Comparison of ENCODE assay signal across 5 cellular contexts in genomic region chr12:116092776-116093175, GRCh38.
"Had no signal": no experiment of that assay in that cellular context is flagged by ENCODE, and none has a peak within 500 bp of the region (broad histone marks: within the 10 kb centered on the region; RNA-seq: fewer than 3 reads in every experiment).

No MANE protein-coding gene starts in this region.

- ATAC-seq: GM23338 had no signal

- DNase-seq: H9, HCEC 1CT, IMR-90 had no signal

- H3K4me3 ChIP-seq: GM23338, K562 had no signal

- H3K27ac Mint-ChIP-seq: GM23338, H9 had no signal

- H3K9me3 Mint-ChIP-seq: GM23338, H9 had no signal

- H3K4me3 Mint-ChIP-seq: GM23338, H9 had no signal
